ENCODE assay signal across 12 cellular contexts in the genomic region with DNA sequence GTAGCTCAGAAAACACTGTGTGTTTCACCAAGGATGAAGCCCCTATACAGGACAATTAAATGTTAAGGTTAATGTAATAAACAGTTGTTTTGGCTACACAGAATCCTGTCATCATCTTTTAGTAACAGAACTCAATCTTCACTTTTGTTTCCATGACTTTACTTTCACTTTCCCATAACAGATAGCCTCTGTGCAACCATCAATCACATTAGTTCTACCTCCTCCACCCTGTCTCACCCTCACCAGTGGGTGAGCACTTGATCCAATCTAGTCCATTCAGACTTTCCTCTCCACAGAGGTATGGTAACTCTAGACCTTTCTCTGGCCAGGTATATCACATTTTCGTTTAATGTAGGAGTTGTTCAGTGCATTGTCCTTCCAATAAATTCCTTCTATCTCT.
DNase-seq lines count a peak whose midpoint lies in the region; ATAC-seq and TF ChIP-seq lines count a peak whose summit lies in the region.
"Had no signal": no experiment of that assay in that cellular context is flagged by ENCODE, and none has a peak within 500 bp of the region (broad histone marks: within the 10 kb centered on the region; RNA-seq: fewer than 3 reads in every experiment).

No MANE protein-coding gene starts in this region.

- peaks cover 5% of the 10 kb centered on the region for H3K4me1 Mint-ChIP-seq in endothelial cell (ENCODE audit: unreplicated experiment)

- H4K20me1 ChIP-seq in mammary epithelial cell (ENCODE audit: insufficient read depth, low read length), result no peaks in the 10 kb centered on the region

- H2AFZ ChIP-seq in mammary epithelial cell (ENCODE audit: low read depth, low read length), result peak overlapping the region; percentile 57

- BruUV-seq in mammary epithelial cell (replicated peaks; lab: Mats Ljungman, UMichigan), result no TSS peak

- peak; percentile 53 for ATAC-seq in GM19043 (IDR thresholded peaks at IDR 0.05; ENCODE audit: low read depth, unreplicated experiment)
- ATAC-seq in HG03159 (IDR thresholded peaks at IDR 0.05; ENCODE audit: unreplicated experiment), result peak; percentile 76
- ATAC-seq: left lung had no signal

- TF ChIP-seq CTCF in GM10266 (IDR thresholded peaks at IDR 0.05; ENCODE audit: control insufficient read depth, insufficient read depth, low read depth, missing control alignments), result no peak
- TF ChIP-seq CTCF in mammary epithelial cell (conservative IDR thresholded peaks at IDR 0.05 in 1 of 2, IDR thresholded peaks at IDR 0.05 in 1 of 2; ENCODE audit: extremely low read depth in 1 of 2, insufficient read depth in 1 of 2, low read depth in 1 of 2, low read length in 2 of 2), result no peak
- TF ChIP-seq CTCF in endothelial cell (IDR thresholded peaks at IDR 0.05; ENCODE audit: unreplicated experiment), result no peak

- H3K27ac ChIP-seq in mammary epithelial cell (ENCODE audit: insufficient read depth, low read depth, low read length), result no peak overlapping the region
- H3K27ac ChIP-seq: HL-60, left lung had no signal

- H3K4me3 ChIP-seq in mammary epithelial cell (replicated peaks in 1 of 3; ENCODE audit: insufficient read depth in 1 of 3, low read depth in 2 of 3, low read length in 3 of 3), result peak overlapping the region in 2 of 3 experiments; percentile 1 to 4
- H3K4me3 ChIP-seq: left lung had no signal

- no peak overlapping the region for H3K27ac Mint-ChIP-seq in endothelial cell (ENCODE audit: unreplicated experiment)

- no peaks in the 10 kb centered on the region for H3K27me3 ChIP-seq in mammary epithelial cell (ENCODE audit: insufficient read depth, low read length)
- H3K27me3 ChIP-seq: left lung had no signal

- no peaks in the 10 kb centered on the region for H3K4me1 ChIP-seq in mammary epithelial cell (ENCODE audit: insufficient read depth, low read length)
- H3K4me1 ChIP-seq: left lung had no signal

- H3K79me2 ChIP-seq in mammary epithelial cell (ENCODE audit: insufficient read depth, low read length), result no peaks in the 10 kb centered on the region

- no peaks in the 10 kb centered on the region for H3K36me3 ChIP-seq in mammary epithelial cell (ENCODE audit: insufficient read depth, low read length)
- H3K36me3 ChIP-seq: left lung had no signal

- dilution Hi-C loops in mammary epithelial cell (cut with HindIII; ENCODE audit: low sequenced_read_pairs), result no loop called here

- peak overlapping the region; percentile 55 for H3K4me2 ChIP-seq in mammary epithelial cell (ENCODE audit: insufficient read depth, low read depth, low read length)

- H3K4me3 Mint-ChIP-seq in endothelial cell (ENCODE audit: unreplicated experiment), result no peak overlapping the region

- in situ Hi-C loops in mammary epithelial cell (cut with MboI; ENCODE audit: low sequenced_read_pairs in 2 of 2), result no loop called here

- CTCF ChIA-PET in mammary epithelial cell (lab: Charles Lee; ENCODE audit: low non-redundant PET), result no interaction called here

- intact Hi-C loops in mammary epithelial cell (cut with micrococcal nuclease) (no loop called here), posterior cingulate gyrus (cut with DNase I) (no loop called here)

- H3K9me3 ChIP-seq in mammary epithelial cell (replicated peaks; ENCODE audit: insufficient read depth, low read length), result no peaks in the 10 kb centered on the region
- H3K9me3 ChIP-seq: left lung had no signal

- H3K9ac ChIP-seq in mammary epithelial cell (ENCODE audit: insufficient read depth, low read length), result no peak overlapping the region

- H3K36me3 Mint-ChIP-seq in endothelial cell (ENCODE audit: low read depth, unreplicated experiment), result no peaks in the 10 kb centered on the region

- H3K27me3 Mint-ChIP-seq in endothelial cell (ENCODE audit: unreplicated experiment), result no peaks in the 10 kb centered on the region

- DNase-seq in GM10266 (ENCODE audit: extremely low spot score), result peak; percentile 5
- no peak for DNase-seq in mammary epithelial cell
- DNase-seq in activated gamma-delta T cell treated with Interleukin-2 at 50 U/mL for 16 hours, result no peak
- DNase-seq in H4 (ENCODE audit: low spot score), result no peak
- DNase-seq in posterior cingulate gyrus, result no peak
- DNase-seq in endothelial cell (ENCODE audit: low spot score), result no peak
- DNase-seq: activated CD4-positive, alpha-beta T cell treated with anti-CD3 and anti-CD28 coated beads for 48 hours; DMS 273 treated with DMSO at 0.1 percent for 48 hours; left lung had no signal

- WGBS in mammary epithelial cell (ENCODE audit: low coverage, missing lambda C conversion rate), result 0% methylated on average over 1 of the region's 1 CpG

- H3K9me3 Mint-ChIP-seq in endothelial cell (ENCODE audit: unreplicated experiment), result no peaks in the 10 kb centered on the region
